5 cellular contexts compared by ENCODE assay signal in genomic region chr17:62435251-62435650, GRCh38. TPM values are rescaled to one million over a fixed set of nuclear protein-coding genes. Genes with fewer than 3 reads are reported as not detected.
"Had no signal": no experiment of that assay in that cellular context is flagged by ENCODE, and none has a peak within 500 bp of the region (broad histone marks: within the 10 kb centered on the region; RNA-seq: fewer than 3 reads in every experiment).

No MANE protein-coding gene starts in this region.

RNA-seq across cellular contexts. Expression of gene EFCAB3, which starts 54.9 kb away (rescaled TPM):
- total RNA-seq: HepG2, HT-29, HT1080, IMR-90, K562 had no signal
